Comparison of ENCODE assay signal across 34 cellular contexts in genomic region chr18:31484461-31484860, GRCh38. TPM values are rescaled to one million over a fixed set of nuclear protein-coding genes. Genes with fewer than 3 reads are reported as not detected.
"Had no signal": no experiment of that assay in that cellular context is flagged by ENCODE, and none has a peak within 500 bp of the region (broad histone marks: within the 10 kb centered on the region; RNA-seq: fewer than 3 reads in every experiment).

No MANE protein-coding gene starts in this region.

- ATAC-seq: effector memory CD8-positive, alpha-beta T cell; heart right ventricle; left lobe of liver; naive thymus-derived CD8-positive, alpha-beta T cell; sciatic nerve; stimulated activated naive CD8-positive, alpha-beta T cell treated with anti-CD3 and anti-CD28 coated beads, Interleukin-15, amount 100 ng/mL, for 72 hours had no signal

- H3K27me3 Mint-ChIP-seq: effector memory CD8-positive, alpha-beta T cell had no signal

- H3K27ac ChIP-seq: esophagus muscularis mucosa, heart right ventricle, prostate gland, right atrium auricular region, suprapubic skin had no signal

- H3K36me3 Mint-ChIP-seq: naive thymus-derived CD8-positive, alpha-beta T cell had no signal

- FAIRE-seq: endometrium, islet of Langerhans, urothelium cell line had no signal

- H3K4me3 Mint-ChIP-seq: effector memory CD8-positive, alpha-beta T cell; mesothelial cell of epicardium; naive thymus-derived CD8-positive, alpha-beta T cell; nephron progenitor cell; stimulated activated naive CD8-positive, alpha-beta T cell treated with anti-CD3 and anti-CD28 coated beads, Interleukin-15, amount 100 ng/mL, for 72 hours had no signal

- H3K4me1 Mint-ChIP-seq: naive thymus-derived CD8-positive, alpha-beta T cell; stimulated activated naive CD8-positive, alpha-beta T cell treated with anti-CD3 and anti-CD28 coated beads, Interleukin-15, amount 100 ng/mL, for 72 hours had no signal

- H3K4me3 ChIP-seq: esophagus muscularis mucosa, heart right ventricle, lung, prostate gland, right atrium auricular region, smooth muscle cell, suprapubic skin had no signal

- DNase-seq: cortex of kidney; effector memory CD8-positive, alpha-beta T cell; foreskin melanocyte; glutamatergic neuron; heart right ventricle; hippocampal formation; mesenchymal stem cell; naive thymus-derived CD8-positive, alpha-beta T cell; nephron progenitor cell; nucleus accumbens; stimulated activated CD4-positive, alpha-beta T cell treated with anti-CD3 and anti-CD28 coated beads, Interleukin-12 subunit alpha, Interleukin-12 subunit beta, amount 100 ng/mL, for 4 hours; stimulated activated CD4-positive, alpha-beta T cell treated with anti-CD3 and anti-CD28 coated beads, Interleukin-1b, Interleukin-23, amount 100 ng/mL, for 48 hours; stimulated activated CD4-positive, alpha-beta T cell treated with anti-CD3 and anti-CD28 coated beads, Interleukin-4, amount 100 ng/mL, for 1 hour; stimulated activated CD8-positive, alpha-beta memory T cell treated with anti-CD3 and anti-CD28 coated beads, Interleukin-4, amount 100 ng/mL, for 48 hours; stimulated activated naive CD4-positive, alpha-beta T cell; stimulated activated naive CD8-positive, alpha-beta T cell treated with anti-CD3 and anti-CD28 coated beads, Interleukin-15, amount 100 ng/mL, for 72 hours; trophoblast cell had no signal

- H3K27ac Mint-ChIP-seq: effector memory CD8-positive, alpha-beta T cell; naive thymus-derived CD8-positive, alpha-beta T cell; nephron progenitor cell; stimulated activated naive CD8-positive, alpha-beta T cell treated with anti-CD3 and anti-CD28 coated beads, Interleukin-15, amount 100 ng/mL, for 72 hours had no signal

- H3K9me3 Mint-ChIP-seq: effector memory CD8-positive, alpha-beta T cell; stimulated activated naive CD8-positive, alpha-beta T cell treated with anti-CD3 and anti-CD28 coated beads, Interleukin-15, amount 100 ng/mL, for 72 hours had no signal

RNA-seq across cellular contexts. Expression of gene DSG2, which starts 13.5 kb away (rescaled TPM):
- total RNA-seq: myocyte had no signal

RNA-seq across cellular contexts. Expression of gene DSG3, which starts 36.9 kb away (rescaled TPM):
- total RNA-seq: dermis microvascular lymphatic vessel endothelial cell; fibroblast of lung; heart right ventricle; left lobe of liver; liver; myocyte; naive thymus-derived CD8-positive, alpha-beta T cell; osteocyte; sciatic nerve had no signal
